Comparison of ENCODE assay signal across 10 cellular contexts in genomic region chr3:44988073-44988472, GRCh38. TPM values are rescaled to one million over a fixed set of nuclear protein-coding genes. Genes with fewer than 3 reads are reported as not detected.
DNase-seq lines count a peak whose midpoint lies in the region; ATAC-seq and TF ChIP-seq lines count a peak whose summit lies in the region.
"Had no signal": no experiment of that assay in that cellular context is flagged by ENCODE, and none has a peak within 500 bp of the region (broad histone marks: within the 10 kb centered on the region; RNA-seq: fewer than 3 reads in every experiment).

No MANE protein-coding gene starts in this region.

- TF ChIP-seq POLR2A in esophagus muscularis mucosa (IDR thresholded peaks at IDR 0.05; ENCODE audit: low read depth) = no peak
- TF ChIP-seq POLR2A in thyroid gland (IDR thresholded peaks at IDR 0.05) = no peak

- DNase-seq in activated CD8-positive, alpha-beta memory T cell treated with anti-CD3 and anti-CD28 coated beads, Interleukin-2, amount 10 ng/mL, durations not matched to agents 7 days and 5 days = no peak
- DNase-seq in activated CD8-positive, alpha-beta memory T cell treated with anti-CD3 and anti-CD28 coated beads, Interleukin-2, amount 50 U/mL, for 4 hours = no peak
- DNase-seq in PC-9 = no peak
- no peak for DNase-seq in esophagus muscularis mucosa (ENCODE audit: extremely low spot score)
- DNase-seq in thyroid gland = no peak
- DNase-seq in T-helper 1 cell = no peak
- DNase-seq: activated naive CD4-positive, alpha-beta T cell; SHP77 had no signal

- peak; percentile 59; the same call in 1 of the 2 replicates for TF ChIP-seq CTCF in PC-9 (conservative IDR thresholded peaks at IDR 0.05)
- TF ChIP-seq CTCF in esophagus muscularis mucosa (IDR thresholded peaks at IDR 0.05) = peak in 2 of 3 experiments; percentile 8 to 31
- peak in 5 of 6 experiments; percentile 28 to 53 (median 35) for TF ChIP-seq CTCF in thyroid gland (IDR thresholded peaks at IDR 0.05)

- no peaks in the 10 kb centered on the region for H3K9me2 ChIP-seq in PC-9 (ENCODE audit: insufficient read depth)

- no peak overlapping the region for H3K4me2 ChIP-seq in PC-9

- no peak for TF ChIP-seq EP300 in esophagus muscularis mucosa (IDR thresholded peaks at IDR 0.05)

- no peaks in the 10 kb centered on the region for H3K27me3 Mint-ChIP-seq in activated CD8-positive, alpha-beta memory T cell treated with anti-CD3 and anti-CD28 coated beads, Interleukin-2, amount 10 ng/mL, durations not matched to agents 7 days and 5 days

- H3K36me3 ChIP-seq in PC-9 (ENCODE audit: low read depth) (peaks cover 29% of the 10 kb centered on the region; the same call in 1 of the 2 replicates), esophagus muscularis mucosa (peaks cover 0 to 38% (median 22%) of the 10 kb centered on the region in 4 donors), thyroid gland (no peaks in the 10 kb centered on the region)

- H3K4me1 ChIP-seq in PC-9 (replicated peaks; ENCODE audit: insufficient read depth) (peaks cover 29% of the 10 kb centered on the region), esophagus muscularis mucosa (peaks cover 2 to 35% (median 9%) of the 10 kb centered on the region in 4 donors), thyroid gland (peaks cover 36 to 53% of the 10 kb centered on the region in 2 donors)

- intact Hi-C loops in PC-9 (cut with micrococcal nuclease; ENCODE audit: unreplicated experiment) = no loop called here
- intact Hi-C loops in esophagus muscularis mucosa (cut with DNase I) = no loop called here
- intact Hi-C loops in thyroid gland (cut with DNase I) = loop anchor here (10.0 kb wide), 1 partner anchor 53 kb away; no protein-coding TSS in a partner anchor

- peaks cover 27% of the 10 kb centered on the region for H3F3A ChIP-seq in PC-9 (ENCODE audit: insufficient read depth, low read depth)

- H3K4me1 Mint-ChIP-seq in activated CD8-positive, alpha-beta memory T cell treated with anti-CD3 and anti-CD28 coated beads, Interleukin-2, amount 10 ng/mL, durations not matched to agents 7 days and 5 days = peaks cover 37% of the 10 kb centered on the region

- POLR2A ChIA-PET in PC-9 (lab: Charles Lee; ENCODE audit: unreplicated experiment) = no interaction called here

- H3K27ac Mint-ChIP-seq in activated CD8-positive, alpha-beta memory T cell treated with anti-CD3 and anti-CD28 coated beads, Interleukin-2, amount 10 ng/mL, durations not matched to agents 7 days and 5 days = no peak overlapping the region

- H3K27ac ChIP-seq in PC-9 (no peak overlapping the region), esophagus muscularis mucosa (replicated peaks in 1 of 4) (no peak overlapping the region), thyroid gland (no peak overlapping the region)

- H4K20me1 ChIP-seq in PC-9 (ENCODE audit: insufficient read depth) = peaks cover 7% of the 10 kb centered on the region; the same call in 1 of the 2 replicates

- WGBS in esophagus muscularis mucosa = 95% methylated on average over 2 of the region's 2 CpGs
- WGBS in thyroid gland, 2 donors = 87 to 94% methylated on average over 2 of the region's 2 CpGs

- no peak overlapping the region for H3K4me3 Mint-ChIP-seq in activated CD8-positive, alpha-beta memory T cell treated with anti-CD3 and anti-CD28 coated beads, Interleukin-2, amount 10 ng/mL, durations not matched to agents 7 days and 5 days

- peaks cover 34% of the 10 kb centered on the region for H3K36me3 Mint-ChIP-seq in activated CD8-positive, alpha-beta memory T cell treated with anti-CD3 and anti-CD28 coated beads, Interleukin-2, amount 10 ng/mL, durations not matched to agents 7 days and 5 days

- no peak overlapping the region for H3K4me3 ChIP-seq in PC-9
- no peak overlapping the region for H3K4me3 ChIP-seq in esophagus muscularis mucosa
- H3K4me3 ChIP-seq in thyroid gland (replicated peaks in 1 of 3) = no peak overlapping the region

- ATAC-seq in activated CD8-positive, alpha-beta memory T cell treated with anti-CD3 and anti-CD28 coated beads, Interleukin-2, amount 10 ng/mL, durations not matched to agents 7 days and 5 days = peak; percentile 40
- ATAC-seq in GM18868 (IDR thresholded peaks at IDR 0.05; ENCODE audit: unreplicated experiment) (no peak), GM21381 (IDR thresholded peaks at IDR 0.05; ENCODE audit: unreplicated experiment) (no peak)

- no TSS peak for BruUV-seq in PC-9 (replicated peaks; lab: Mats Ljungman, UMichigan)

- H3K79me2 ChIP-seq in PC-9 (ENCODE audit: low read depth) = peaks cover 64% of the 10 kb centered on the region

- H3K9me3 ChIP-seq in PC-9 (ENCODE audit: insufficient read depth, low read depth) = no peaks in the 10 kb centered on the region
- H3K9me3 ChIP-seq in esophagus muscularis mucosa = no peaks in the 10 kb centered on the region
- H3K9me3 ChIP-seq in thyroid gland = no peaks in the 10 kb centered on the region

- no peaks in the 10 kb centered on the region for H3K9me3 Mint-ChIP-seq in activated CD8-positive, alpha-beta memory T cell treated with anti-CD3 and anti-CD28 coated beads, Interleukin-2, amount 10 ng/mL, durations not matched to agents 7 days and 5 days (ENCODE audit: low read depth)

- CTCF ChIA-PET in activated CD8-positive, alpha-beta memory T cell treated with anti-CD3 and anti-CD28 coated beads, Interleukin-2, amount 10 ng/mL, durations not matched to agents 7 days and 5 days (lab: Charles Lee) = interaction anchor here (0.8 to 1.6 kb wide), 4 partner anchors 11 to 17 kb away, joined by 4 to 8 read pairs (median 6); partner anchors contain the start of genes EXOSC7 and ZDHHC3
- CTCF ChIA-PET in PC-9 (lab: Charles Lee) = no interaction called here

- H2AFZ ChIP-seq in PC-9 = no peak overlapping the region

- H3K27me3 ChIP-seq in PC-9 (ENCODE audit: insufficient read depth, low read depth) = no peaks in the 10 kb centered on the region
- H3K27me3 ChIP-seq in esophagus muscularis mucosa = no peaks in the 10 kb centered on the region
- H3K27me3 ChIP-seq in thyroid gland = no peaks in the 10 kb centered on the region

RNA-seq across cellular contexts. Expression of gene EXOSC7, which starts 12.0 kb away (rescaled TPM):
- total RNA-seq in activated CD8-positive, alpha-beta memory T cell treated with anti-CD3 and anti-CD28 coated beads, Interleukin-2, amount 10 ng/mL, durations not matched to agents 7 days and 5 days = 10 to 100 TPM; 51.3 to 66.1 TPM
- total RNA-seq in PC-9 (2021) (56.2 and 58.0 TPM in 2 replicates), esophagus muscularis mucosa (10 to 100 TPM; 20.8 to 35.1 (median 29.2) TPM), thyroid gland (10 to 100 TPM; 33.1 to 57.5 (median 56.3) TPM)

RNA-seq across cellular contexts. Expression of gene ZDHHC3, which starts 12.1 kb away (rescaled TPM):
- 10 to 100 TPM; 54.0 to 54.9 TPM for total RNA-seq in activated CD8-positive, alpha-beta memory T cell treated with anti-CD3 and anti-CD28 coated beads, Interleukin-2, amount 10 ng/mL, durations not matched to agents 7 days and 5 days
- 107 and 118 TPM in 2 replicates for total RNA-seq in PC-9 (2021)
- 10 to 100 TPM; 59.6 to 81.3 (median 72.8) TPM for total RNA-seq in esophagus muscularis mucosa
- 10 to 100 TPM; 46.0 to 94.3 (median 76.0) TPM for total RNA-seq in thyroid gland

RNA-seq across cellular contexts. Expression of gene CLEC3B, which starts 38.0 kb away (rescaled TPM):
- total RNA-seq in activated CD8-positive, alpha-beta memory T cell treated with anti-CD3 and anti-CD28 coated beads, Interleukin-2, amount 10 ng/mL, durations not matched to agents 7 days and 5 days = not detected
- total RNA-seq in PC-9 (2021) = not detected in 2 replicates
- 100 to 1,000 TPM in 1 of 4 donors, 10 to 100 TPM in 3; 47.1 to 144 (median 75.1) TPM for total RNA-seq in esophagus muscularis mucosa
- total RNA-seq in thyroid gland = 10 to 100 TPM; 28.2 to 78.4 (median 32.5) TPM

Comparison
In these comparisons a context has a peak if more than half of its experiments do, and no peak if none do; other contexts are left out.
1. RNA of gene CLEC3B, which starts 38.0 kb away (total RNA-seq): 47.1 to 144 TPM in esophagus muscularis mucosa and 28.2 to 78.4 TPM in thyroid gland; not detected in PC-9 and not detected in activated CD8-positive, alpha-beta memory T cell treated with anti-CD3 and anti-CD28 coated beads, Interleukin-2, amount 10 ng/mL, durations not matched to agents 7 days and 5 days; every median in the first group is over 10 times any median in the second.
2. Peak in every context shown above with its lines, with median percentiles within 50 percentile points of each other: CTCF ChIP-seq.